1 cellular context compared by ENCODE assay signal in the genomic region with DNA sequence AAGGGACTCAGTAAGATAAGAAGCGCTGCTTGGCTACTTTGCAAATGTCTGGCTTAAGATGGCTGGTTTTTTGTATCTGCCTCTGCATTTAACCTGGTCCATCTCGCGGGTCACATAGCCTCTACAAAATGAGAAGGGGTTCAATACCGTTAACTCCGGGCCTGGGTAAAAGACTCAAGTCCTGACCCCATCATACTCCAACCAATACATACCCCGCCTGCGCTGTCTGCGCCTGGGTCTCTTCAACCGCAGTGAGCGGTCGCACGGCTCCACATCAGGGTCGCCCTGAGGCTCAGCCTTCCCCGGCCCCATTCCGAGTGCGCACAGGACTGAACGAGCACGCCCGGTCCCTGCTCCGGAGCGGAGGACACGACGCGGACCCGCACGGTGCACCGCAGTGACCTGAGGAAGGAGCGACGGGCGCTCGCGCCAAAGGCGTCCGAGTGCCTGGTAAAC.
TF ChIP-seq lines count a peak whose summit lies in the region.

No MANE protein-coding gene starts in this region.

TF ChIP-seq in HepG2, 621 proteins besides CTCF, POLR2A, EP300 and RAD21 (continues in another document):
- no peak for TF ChIP-seq GTF3A (CRISPR knock-in tag; conservative IDR thresholded peaks at IDR 0.05)
- no peak for TF ChIP-seq SOX13 (IDR thresholded peaks at IDR 0.05)
- 0 out of 4 replicates have a peak, but pooled peaks of 1 of the 2 experiments have one; percentile 23 for TF ChIP-seq SOX13 (CRISPR knock-in tag; conservative IDR thresholded peaks at IDR 0.05 in 1 of 2, IDR thresholded peaks at IDR 0.05 in 1 of 2)
- TF ChIP-seq, protein P1, sequence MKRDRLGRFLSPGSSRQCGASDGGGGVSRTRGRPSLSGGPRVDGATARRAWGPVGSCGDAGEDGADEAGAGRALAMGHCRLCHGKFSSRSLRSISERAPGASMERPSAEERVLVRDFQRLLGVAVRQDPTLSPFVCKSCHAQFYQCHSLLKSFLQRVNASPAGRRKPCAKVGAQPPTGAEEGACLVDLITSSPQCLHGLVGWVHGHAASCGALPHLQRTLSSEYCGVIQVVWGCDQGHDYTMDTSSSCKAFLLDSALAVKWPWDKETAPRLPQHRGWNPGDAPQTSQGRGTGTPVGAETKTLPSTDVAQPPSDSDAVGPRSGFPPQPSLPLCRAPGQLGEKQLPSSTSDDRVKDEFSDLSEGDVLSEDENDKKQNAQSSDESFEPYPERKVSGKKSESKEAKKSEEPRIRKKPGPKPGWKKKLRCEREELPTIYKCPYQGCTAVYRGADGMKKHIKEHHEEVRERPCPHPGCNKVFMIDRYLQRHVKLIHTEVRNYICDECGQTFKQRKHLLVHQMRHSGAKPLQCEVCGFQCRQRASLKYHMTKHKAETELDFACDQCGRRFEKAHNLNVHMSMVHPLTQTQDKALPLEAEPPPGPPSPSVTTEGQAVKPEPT (CRISPR knock-in tag; IDR thresholded peaks at IDR 0.05; ENCODE audit: low read depth): peak; percentile 66; the same call in 1 of the 2 replicates
- TF ChIP-seq NR1H2 (CRISPR knock-in tag; IDR thresholded peaks at IDR 0.05; ENCODE audit: borderline replicate concordance, low read depth): peak; percentile 66; the same call in 1 of the 2 replicates
- TF ChIP-seq SIX1 (CRISPR knock-in tag; IDR thresholded peaks at IDR 0.05; ENCODE audit: borderline replicate concordance): no peak
- TF ChIP-seq MBD4 (IDR thresholded peaks at IDR 0.05; ENCODE audit: borderline replicate concordance, low read length): no peak
- 0 out of 2 replicates have a peak, but pooled peaks have one; percentile 47 for TF ChIP-seq ZFP37 (CRISPR knock-in tag; IDR thresholded peaks at IDR 0.05; ENCODE audit: borderline replicate concordance)
- 0 out of 2 replicates have a peak, but pooled peaks have one; percentile 12 for TF ChIP-seq CBFB (CRISPR knock-in tag; IDR thresholded peaks at IDR 0.05)
- TF ChIP-seq, protein P2, sequence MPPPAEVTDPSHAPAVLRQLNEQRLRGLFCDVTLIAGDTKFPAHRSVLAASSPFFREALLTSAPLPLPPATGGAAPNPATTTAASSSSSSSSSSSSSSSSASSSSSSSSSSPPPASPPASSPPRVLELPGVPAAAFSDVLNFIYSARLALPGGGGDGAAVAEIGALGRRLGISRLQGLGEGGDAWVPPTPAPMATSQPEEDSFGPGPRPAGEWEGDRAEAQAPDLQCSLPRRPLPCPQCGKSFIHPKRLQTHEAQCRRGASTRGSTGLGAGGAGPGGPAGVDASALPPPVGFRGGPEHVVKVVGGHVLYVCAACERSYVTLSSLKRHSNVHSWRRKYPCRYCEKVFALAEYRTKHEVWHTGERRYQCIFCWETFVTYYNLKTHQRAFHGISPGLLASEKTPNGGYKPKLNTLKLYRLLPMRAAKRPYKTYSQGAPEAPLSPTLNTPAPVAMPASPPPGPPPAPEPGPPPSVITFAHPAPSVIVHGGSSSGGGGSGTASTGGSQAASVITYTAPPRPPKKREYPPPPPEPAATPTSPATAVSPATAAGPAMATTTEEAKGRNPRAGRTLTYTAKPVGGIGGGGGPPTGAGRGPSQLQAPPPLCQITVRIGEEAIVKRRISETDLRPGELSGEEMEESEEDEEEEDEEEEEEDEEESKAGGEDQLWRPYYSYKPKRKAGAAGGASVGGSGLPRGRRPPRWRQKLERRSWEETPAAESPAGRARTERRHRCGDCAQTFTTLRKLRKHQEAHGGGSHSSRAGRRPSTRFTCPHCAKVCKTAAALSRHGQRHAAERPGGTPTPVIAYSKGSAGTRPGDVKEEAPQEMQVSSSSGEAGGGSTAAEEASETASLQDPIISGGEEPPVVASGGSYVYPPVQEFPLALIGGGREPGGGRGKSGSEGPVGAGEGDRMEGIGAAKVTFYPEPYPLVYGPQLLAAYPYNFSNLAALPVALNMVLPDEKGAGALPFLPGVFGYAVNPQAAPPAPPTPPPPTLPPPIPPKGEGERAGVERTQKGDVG (CRISPR knock-in tag; IDR thresholded peaks at IDR 0.05; ENCODE audit: borderline replicate concordance): no peak
- TF ChIP-seq, protein P3, sequence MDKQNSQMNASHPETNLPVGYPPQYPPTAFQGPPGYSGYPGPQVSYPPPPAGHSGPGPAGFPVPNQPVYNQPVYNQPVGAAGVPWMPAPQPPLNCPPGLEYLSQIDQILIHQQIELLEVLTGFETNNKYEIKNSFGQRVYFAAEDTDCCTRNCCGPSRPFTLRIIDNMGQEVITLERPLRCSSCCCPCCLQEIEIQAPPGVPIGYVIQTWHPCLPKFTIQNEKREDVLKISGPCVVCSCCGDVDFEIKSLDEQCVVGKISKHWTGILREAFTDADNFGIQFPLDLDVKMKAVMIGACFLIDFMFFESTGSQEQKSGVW (CRISPR knock-in tag; IDR thresholded peaks at IDR 0.05; ENCODE audit: borderline replicate concordance): no peak
- TF ChIP-seq ZMAT3 (CRISPR knock-in tag; conservative IDR thresholded peaks at IDR 0.05): no peak
- no peak; the same call in 1 of the 2 replicates for TF ChIP-seq HNRNPUL1 (IDR thresholded peaks at IDR 0.05; ENCODE audit: low read depth, low read length)
- no peak for TF ChIP-seq XBP1 (CRISPR knock-in tag; IDR thresholded peaks at IDR 0.05)
- no peak for TF ChIP-seq ZNF10 (CRISPR knock-in tag; IDR thresholded peaks at IDR 0.05; ENCODE audit: borderline replicate concordance, low read depth)
- no peak for TF ChIP-seq ATAD3A (CRISPR knock-in tag; IDR thresholded peaks at IDR 0.05)
- TF ChIP-seq, protein P4, sequence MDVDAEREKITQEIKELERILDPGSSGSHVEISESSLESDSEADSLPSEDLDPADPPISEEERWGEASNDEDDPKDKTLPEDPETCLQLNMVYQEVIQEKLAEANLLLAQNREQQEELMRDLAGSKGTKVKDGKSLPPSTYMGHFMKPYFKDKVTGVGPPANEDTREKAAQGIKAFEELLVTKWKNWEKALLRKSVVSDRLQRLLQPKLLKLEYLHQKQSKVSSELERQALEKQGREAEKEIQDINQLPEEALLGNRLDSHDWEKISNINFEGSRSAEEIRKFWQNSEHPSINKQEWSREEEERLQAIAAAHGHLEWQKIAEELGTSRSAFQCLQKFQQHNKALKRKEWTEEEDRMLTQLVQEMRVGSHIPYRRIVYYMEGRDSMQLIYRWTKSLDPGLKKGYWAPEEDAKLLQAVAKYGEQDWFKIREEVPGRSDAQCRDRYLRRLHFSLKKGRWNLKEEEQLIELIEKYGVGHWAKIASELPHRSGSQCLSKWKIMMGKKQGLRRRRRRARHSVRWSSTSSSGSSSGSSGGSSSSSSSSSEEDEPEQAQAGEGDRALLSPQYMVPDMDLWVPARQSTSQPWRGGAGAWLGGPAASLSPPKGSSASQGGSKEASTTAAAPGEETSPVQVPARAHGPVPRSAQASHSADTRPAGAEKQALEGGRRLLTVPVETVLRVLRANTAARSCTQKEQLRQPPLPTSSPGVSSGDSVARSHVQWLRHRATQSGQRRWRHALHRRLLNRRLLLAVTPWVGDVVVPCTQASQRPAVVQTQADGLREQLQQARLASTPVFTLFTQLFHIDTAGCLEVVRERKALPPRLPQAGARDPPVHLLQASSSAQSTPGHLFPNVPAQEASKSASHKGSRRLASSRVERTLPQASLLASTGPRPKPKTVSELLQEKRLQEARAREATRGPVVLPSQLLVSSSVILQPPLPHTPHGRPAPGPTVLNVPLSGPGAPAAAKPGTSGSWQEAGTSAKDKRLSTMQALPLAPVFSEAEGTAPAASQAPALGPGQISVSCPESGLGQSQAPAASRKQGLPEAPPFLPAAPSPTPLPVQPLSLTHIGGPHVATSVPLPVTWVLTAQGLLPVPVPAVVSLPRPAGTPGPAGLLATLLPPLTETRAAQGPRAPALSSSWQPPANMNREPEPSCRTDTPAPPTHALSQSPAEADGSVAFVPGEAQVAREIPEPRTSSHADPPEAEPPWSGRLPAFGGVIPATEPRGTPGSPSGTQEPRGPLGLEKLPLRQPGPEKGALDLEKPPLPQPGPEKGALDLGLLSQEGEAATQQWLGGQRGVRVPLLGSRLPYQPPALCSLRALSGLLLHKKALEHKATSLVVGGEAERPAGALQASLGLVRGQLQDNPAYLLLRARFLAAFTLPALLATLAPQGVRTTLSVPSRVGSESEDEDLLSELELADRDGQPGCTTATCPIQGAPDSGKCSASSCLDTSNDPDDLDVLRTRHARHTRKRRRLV (CRISPR knock-in tag; IDR thresholded peaks at IDR 0.05): 0 out of 2 replicates have a peak, but pooled peaks have one; percentile 54
- TF ChIP-seq HOXD1 (CRISPR knock-in tag; IDR thresholded peaks at IDR 0.05): no peak; the same call in 1 of the 2 replicates
- TF ChIP-seq ZNF484 (CRISPR knock-in tag; IDR thresholded peaks at IDR 0.05; ENCODE audit: borderline replicate concordance, low read depth): no peak
- TF ChIP-seq MBNL3 (CRISPR knock-in tag; conservative IDR thresholded peaks at IDR 0.05): no peak
- peak; percentile 1; the same call in 1 of the 2 replicates for TF ChIP-seq ZIK1 (CRISPR knock-in tag; IDR thresholded peaks at IDR 0.05; ENCODE audit: borderline replicate concordance, low read depth)
- TF ChIP-seq ZNF614 (CRISPR knock-in tag; IDR thresholded peaks at IDR 0.05; ENCODE audit: borderline replicate concordance): no peak
- no peak for TF ChIP-seq DR1 (CRISPR knock-in tag; IDR thresholded peaks at IDR 0.05)
- TF ChIP-seq, protein P5, sequence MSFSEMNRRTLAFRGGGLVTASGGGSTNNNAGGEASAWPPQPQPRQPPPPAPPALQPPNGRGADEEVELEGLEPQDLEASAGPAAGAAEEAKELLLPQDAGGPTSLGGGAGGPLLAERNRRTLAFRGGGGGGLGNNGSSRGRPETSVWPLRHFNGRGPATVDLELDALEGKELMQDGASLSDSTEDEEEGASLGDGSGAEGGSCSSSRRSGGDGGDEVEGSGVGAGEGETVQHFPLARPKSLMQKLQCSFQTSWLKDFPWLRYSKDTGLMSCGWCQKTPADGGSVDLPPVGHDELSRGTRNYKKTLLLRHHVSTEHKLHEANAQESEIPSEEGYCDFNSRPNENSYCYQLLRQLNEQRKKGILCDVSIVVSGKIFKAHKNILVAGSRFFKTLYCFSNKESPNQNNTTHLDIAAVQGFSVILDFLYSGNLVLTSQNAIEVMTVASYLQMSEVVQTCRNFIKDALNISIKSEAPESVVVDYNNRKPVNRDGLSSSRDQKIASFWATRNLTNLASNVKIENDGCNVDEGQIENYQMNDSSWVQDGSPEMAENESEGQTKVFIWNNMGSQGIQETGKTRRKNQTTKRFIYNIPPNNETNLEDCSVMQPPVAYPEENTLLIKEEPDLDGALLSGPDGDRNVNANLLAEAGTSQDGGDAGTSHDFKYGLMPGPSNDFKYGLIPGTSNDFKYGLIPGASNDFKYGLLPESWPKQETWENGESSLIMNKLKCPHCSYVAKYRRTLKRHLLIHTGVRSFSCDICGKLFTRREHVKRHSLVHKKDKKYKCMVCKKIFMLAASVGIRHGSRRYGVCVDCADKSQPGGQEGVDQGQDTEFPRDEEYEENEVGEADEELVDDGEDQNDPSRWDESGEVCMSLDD (CRISPR knock-in tag; IDR thresholded peaks at IDR 0.05; ENCODE audit: borderline replicate concordance): no peak
- no peak for TF ChIP-seq TAF15 (IDR thresholded peaks at IDR 0.05; ENCODE audit: low read depth, low read length, poor library complexity, severe bottlenecking)
- no peak for TF ChIP-seq NBN (conservative IDR thresholded peaks at IDR 0.05)
- TF ChIP-seq, protein P6, sequence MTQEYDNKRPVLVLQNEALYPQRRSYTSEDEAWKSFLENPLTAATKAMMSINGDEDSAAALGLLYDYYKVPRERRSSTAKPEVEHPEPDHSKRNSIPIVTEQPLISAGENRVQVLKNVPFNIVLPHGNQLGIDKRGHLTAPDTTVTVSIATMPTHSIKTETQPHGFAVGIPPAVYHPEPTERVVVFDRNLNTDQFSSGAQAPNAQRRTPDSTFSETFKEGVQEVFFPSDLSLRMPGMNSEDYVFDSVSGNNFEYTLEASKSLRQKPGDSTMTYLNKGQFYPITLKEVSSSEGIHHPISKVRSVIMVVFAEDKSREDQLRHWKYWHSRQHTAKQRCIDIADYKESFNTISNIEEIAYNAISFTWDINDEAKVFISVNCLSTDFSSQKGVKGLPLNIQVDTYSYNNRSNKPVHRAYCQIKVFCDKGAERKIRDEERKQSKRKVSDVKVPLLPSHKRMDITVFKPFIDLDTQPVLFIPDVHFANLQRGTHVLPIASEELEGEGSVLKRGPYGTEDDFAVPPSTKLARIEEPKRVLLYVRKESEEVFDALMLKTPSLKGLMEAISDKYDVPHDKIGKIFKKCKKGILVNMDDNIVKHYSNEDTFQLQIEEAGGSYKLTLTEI (CRISPR knock-in tag; conservative IDR thresholded peaks at IDR 0.05): no peak
- TF ChIP-seq, protein P7, sequence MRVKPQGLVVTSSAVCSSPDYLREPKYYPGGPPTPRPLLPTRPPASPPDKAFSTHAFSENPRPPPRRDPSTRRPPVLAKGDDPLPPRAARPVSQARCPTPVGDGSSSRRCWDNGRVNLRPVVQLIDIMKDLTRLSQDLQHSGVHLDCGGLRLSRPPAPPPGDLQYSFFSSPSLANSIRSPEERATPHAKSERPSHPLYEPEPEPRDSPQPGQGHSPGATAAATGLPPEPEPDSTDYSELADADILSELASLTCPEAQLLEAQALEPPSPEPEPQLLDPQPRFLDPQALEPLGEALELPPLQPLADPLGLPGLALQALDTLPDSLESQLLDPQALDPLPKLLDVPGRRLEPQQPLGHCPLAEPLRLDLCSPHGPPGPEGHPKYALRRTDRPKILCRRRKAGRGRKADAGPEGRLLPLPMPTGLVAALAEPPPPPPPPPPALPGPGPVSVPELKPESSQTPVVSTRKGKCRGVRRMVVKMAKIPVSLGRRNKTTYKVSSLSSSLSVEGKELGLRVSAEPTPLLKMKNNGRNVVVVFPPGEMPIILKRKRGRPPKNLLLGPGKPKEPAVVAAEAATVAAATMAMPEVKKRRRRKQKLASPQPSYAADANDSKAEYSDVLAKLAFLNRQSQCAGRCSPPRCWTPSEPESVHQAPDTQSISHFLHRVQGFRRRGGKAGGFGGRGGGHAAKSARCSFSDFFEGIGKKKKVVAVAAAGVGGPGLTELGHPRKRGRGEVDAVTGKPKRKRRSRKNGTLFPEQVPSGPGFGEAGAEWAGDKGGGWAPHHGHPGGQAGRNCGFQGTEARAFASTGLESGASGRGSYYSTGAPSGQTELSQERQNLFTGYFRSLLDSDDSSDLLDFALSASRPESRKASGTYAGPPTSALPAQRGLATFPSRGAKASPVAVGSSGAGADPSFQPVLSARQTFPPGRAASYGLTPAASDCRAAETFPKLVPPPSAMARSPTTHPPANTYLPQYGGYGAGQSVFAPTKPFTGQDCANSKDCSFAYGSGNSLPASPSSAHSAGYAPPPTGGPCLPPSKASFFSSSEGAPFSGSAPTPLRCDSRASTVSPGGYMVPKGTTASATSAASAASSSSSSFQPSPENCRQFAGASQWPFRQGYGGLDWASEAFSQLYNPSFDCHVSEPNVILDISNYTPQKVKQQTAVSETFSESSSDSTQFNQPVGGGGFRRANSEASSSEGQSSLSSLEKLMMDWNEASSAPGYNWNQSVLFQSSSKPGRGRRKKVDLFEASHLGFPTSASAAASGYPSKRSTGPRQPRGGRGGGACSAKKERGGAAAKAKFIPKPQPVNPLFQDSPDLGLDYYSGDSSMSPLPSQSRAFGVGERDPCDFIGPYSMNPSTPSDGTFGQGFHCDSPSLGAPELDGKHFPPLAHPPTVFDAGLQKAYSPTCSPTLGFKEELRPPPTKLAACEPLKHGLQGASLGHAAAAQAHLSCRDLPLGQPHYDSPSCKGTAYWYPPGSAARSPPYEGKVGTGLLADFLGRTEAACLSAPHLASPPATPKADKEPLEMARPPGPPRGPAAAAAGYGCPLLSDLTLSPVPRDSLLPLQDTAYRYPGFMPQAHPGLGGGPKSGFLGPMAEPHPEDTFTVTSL (CRISPR knock-in tag; IDR thresholded peaks at IDR 0.05; ENCODE audit: borderline replicate concordance): peak; percentile 41; the same call in 1 of the 2 replicates
- 0 out of 2 replicates have a peak, but pooled peaks have one; percentile 55 for TF ChIP-seq NKX3-1 (CRISPR knock-in tag; IDR thresholded peaks at IDR 0.05)
- TF ChIP-seq, protein P8, sequence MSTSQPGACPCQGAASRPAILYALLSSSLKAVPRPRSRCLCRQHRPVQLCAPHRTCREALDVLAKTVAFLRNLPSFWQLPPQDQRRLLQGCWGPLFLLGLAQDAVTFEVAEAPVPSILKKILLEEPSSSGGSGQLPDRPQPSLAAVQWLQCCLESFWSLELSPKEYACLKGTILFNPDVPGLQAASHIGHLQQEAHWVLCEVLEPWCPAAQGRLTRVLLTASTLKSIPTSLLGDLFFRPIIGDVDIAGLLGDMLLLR (CRISPR knock-in tag; IDR thresholded peaks at IDR 0.05): 0 out of 2 replicates have a peak, but pooled peaks have one; percentile 45
- no peak for TF ChIP-seq ZNF564 (CRISPR knock-in tag; IDR thresholded peaks at IDR 0.05)
